ENCODE assay signal across 33 cellular contexts in the genomic region with DNA sequence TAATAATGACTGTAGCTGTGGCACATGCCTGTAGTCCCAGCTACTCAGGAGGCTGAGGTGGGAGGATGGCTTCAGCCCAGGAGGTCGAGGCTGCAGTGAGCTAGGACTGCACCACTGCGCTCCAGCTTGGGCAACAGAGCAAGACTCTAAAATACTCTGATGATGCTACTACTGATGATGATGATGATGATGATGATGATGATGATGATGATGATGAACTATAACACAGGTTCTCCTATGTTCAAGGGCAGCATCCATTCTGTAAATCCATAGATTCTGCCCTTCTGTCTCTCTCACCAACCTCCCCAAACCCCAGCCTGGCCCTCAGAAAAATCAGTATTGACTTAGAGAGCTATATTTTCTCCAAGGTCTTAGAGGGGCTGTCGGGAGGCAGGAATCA. TPM values are rescaled to one million over a fixed set of nuclear protein-coding genes. Genes with fewer than 3 reads are reported as not detected.
"Had no signal": no experiment of that assay in that cellular context is flagged by ENCODE, and none has a peak within 500 bp of the region (broad histone marks: within the 10 kb centered on the region; RNA-seq: fewer than 3 reads in every experiment).

No MANE protein-coding gene starts in this region.

- H3K27ac Mint-ChIP-seq: naive B cell; natural killer cell; nephron; neural progenitor cell; stimulated activated effector memory CD8-positive, alpha-beta T cell treated with anti-CD3 and anti-CD28 coated beads, Interleukin-12 subunit alpha, Interleukin-12 subunit beta, amount 100 ng/mL, for 72 hours; stimulated activated naive B cell treated with anti-CD40 and anti-IgM and Interleukin-4, amounts not matched to agents 10 μg/mL and 1 μg/mL and 100 μg/mL, for 72 hours; stimulated activated naive CD8-positive, alpha-beta T cell treated with anti-CD3 and anti-CD28 coated beads, Interleukin-15, Interleukin-2, amounts not matched to agents 100 ng/mL and 50 ng/mL, for 24 hours had no signal

- H3K27ac ChIP-seq: neural progenitor cell, ovary, parathyroid adenoma, prostate gland, skin epidermis, stomach, thoracic aorta, thyroid gland, tibial nerve, upper lobe of left lung, vagina had no signal

- H3K4me1 ChIP-seq: neural progenitor cell, parathyroid adenoma, prostate gland, stomach, thyroid gland, tibial nerve, upper lobe of left lung, vagina had no signal

- H3K27me3 ChIP-seq: ovary, thyroid gland, vagina had no signal

- H3K36me3 Mint-ChIP-seq: naive B cell; natural killer cell; neural progenitor cell; stimulated activated effector memory CD8-positive, alpha-beta T cell treated with anti-CD3 and anti-CD28 coated beads, Interleukin-12 subunit alpha, Interleukin-12 subunit beta, amount 100 ng/mL, for 72 hours; stimulated activated naive B cell treated with anti-CD40 and anti-IgM and Interleukin-4, amounts not matched to agents 10 μg/mL and 1 μg/mL and 100 μg/mL, for 72 hours had no signal

- H3K36me3 ChIP-seq: neural progenitor cell, ovary, prostate gland, stomach, thoracic aorta, thyroid gland, tibial nerve, upper lobe of left lung, vagina had no signal

- H3K4me1 Mint-ChIP-seq: naive B cell; natural killer cell; nephron; stimulated activated effector memory CD8-positive, alpha-beta T cell treated with anti-CD3 and anti-CD28 coated beads, Interleukin-12 subunit alpha, Interleukin-12 subunit beta, amount 100 ng/mL, for 72 hours; stimulated activated naive B cell treated with anti-CD40 and anti-IgM and Interleukin-4, amounts not matched to agents 10 μg/mL and 1 μg/mL and 100 μg/mL, for 72 hours had no signal

- H3K4me3 ChIP-seq: neural progenitor cell, ovary, prostate gland, skin epidermis, smooth muscle cell, stomach, thoracic aorta, thyroid gland, tibial nerve, upper lobe of left lung, vagina had no signal

- H3K9me3 Mint-ChIP-seq: natural killer cell; stimulated activated effector memory CD8-positive, alpha-beta T cell treated with anti-CD3 and anti-CD28 coated beads, Interleukin-12 subunit alpha, Interleukin-12 subunit beta, amount 100 ng/mL, for 72 hours; stimulated activated naive CD8-positive, alpha-beta T cell treated with anti-CD3 and anti-CD28 coated beads, Interleukin-15, Interleukin-2, amounts not matched to agents 100 ng/mL and 50 ng/mL, for 24 hours had no signal

- ATAC-seq: natural killer cell; right cardiac atrium; sciatic nerve; stimulated activated effector memory CD8-positive, alpha-beta T cell treated with anti-CD3 and anti-CD28 coated beads, Interleukin-12 subunit alpha, Interleukin-12 subunit beta, amount 100 ng/mL, for 72 hours; stimulated activated naive B cell treated with anti-CD40 and anti-IgM and Interleukin-4, amounts not matched to agents 10 μg/mL and 1 μg/mL and 100 μg/mL, for 72 hours had no signal

- H3K9me3 ChIP-seq: ovary, prostate gland, stomach, thoracic aorta, thyroid gland, tibial nerve, upper lobe of left lung, vagina had no signal

- H3K4me3 Mint-ChIP-seq: natural killer cell; nephron; stimulated activated effector memory CD8-positive, alpha-beta T cell treated with anti-CD3 and anti-CD28 coated beads, Interleukin-12 subunit alpha, Interleukin-12 subunit beta, amount 100 ng/mL, for 72 hours; stimulated activated naive B cell treated with anti-CD40 and anti-IgM and Interleukin-4, amounts not matched to agents 10 μg/mL and 1 μg/mL and 100 μg/mL, for 72 hours; stimulated activated naive CD8-positive, alpha-beta T cell treated with anti-CD3 and anti-CD28 coated beads, Interleukin-15, Interleukin-2, amounts not matched to agents 100 ng/mL and 50 ng/mL, for 24 hours had no signal

- DNase-seq: naive B cell; natural killer cell; occipital lobe; ovary; retina; right cardiac atrium; stimulated activated CD4-positive, alpha-beta T cell treated with anti-CD3 and anti-CD28 coated beads, Interleukin-15, amount 100 ng/mL, for 24 hours; stimulated activated CD4-positive, alpha-beta T cell treated with anti-CD3 and anti-CD28 coated beads, Interleukin-2, amount 100 ng/mL, for 24 hours; stimulated activated CD4-positive, alpha-beta T cell treated with anti-CD3 and anti-CD28 coated beads, Interleukin-2, amount 100 ng/mL, for 48 hours; stimulated activated CD4-positive, alpha-beta T cell treated with anti-CD3 and anti-CD28 coated beads, Interleukin-4, amount 100 ng/mL, for 24 hours; stimulated activated naive B cell treated with anti-CD40 and anti-IgM and Interleukin-4, amounts not matched to agents 10 μg/mL and 1 μg/mL and 100 μg/mL, for 72 hours; stimulated activated naive CD4-positive, alpha-beta T cell treated with Interleukin-2 at 50 U/mL for 16 hours; stomach; thyroid gland; trophoblast cell; upper lobe of left lung had no signal

RNA-seq across cellular contexts. Expression of a gene that starts 22.8 kb away (rescaled TPM):
- total RNA-seq: natural killer cell, occipital lobe, pulmonary artery endothelial cell, sciatic nerve, smooth muscle cell, stomach, subcutaneous adipose tissue, temporal lobe, upper lobe of left lung, ureter had no signal
- polyA plus RNA-seq: neural cell, smooth muscle cell had no signal
